In genomic region chr3:149371723-149372114, GRCh38 we compare ENCODE assay signal across 1 cellular context.
TF ChIP-seq lines count a peak whose summit lies in the region.

No MANE protein-coding gene starts in this region.

TF ChIP-seq in WTC11, 78 proteins besides CTCF, POLR2A, EP300 and RAD21 (continued from another document):
- TF ChIP-seq AR (CRISPR knock-in tag; IDR thresholded peaks at IDR 0.05): no peak
- TF ChIP-seq USF2 (CRISPR knock-in tag; IDR thresholded peaks at IDR 0.05): no peak
- no peak for TF ChIP-seq ZNF138 (CRISPR knock-in tag; conservative IDR thresholded peaks at IDR 0.05)
- TF ChIP-seq, protein P1, sequence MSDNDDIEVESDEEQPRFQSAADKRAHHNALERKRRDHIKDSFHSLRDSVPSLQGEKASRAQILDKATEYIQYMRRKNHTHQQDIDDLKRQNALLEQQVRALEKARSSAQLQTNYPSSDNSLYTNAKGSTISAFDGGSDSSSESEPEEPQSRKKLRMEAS (CRISPR knock-in tag; IDR thresholded peaks at IDR 0.05): no peak
